14 cellular contexts compared by ENCODE assay signal in the genomic region with DNA sequence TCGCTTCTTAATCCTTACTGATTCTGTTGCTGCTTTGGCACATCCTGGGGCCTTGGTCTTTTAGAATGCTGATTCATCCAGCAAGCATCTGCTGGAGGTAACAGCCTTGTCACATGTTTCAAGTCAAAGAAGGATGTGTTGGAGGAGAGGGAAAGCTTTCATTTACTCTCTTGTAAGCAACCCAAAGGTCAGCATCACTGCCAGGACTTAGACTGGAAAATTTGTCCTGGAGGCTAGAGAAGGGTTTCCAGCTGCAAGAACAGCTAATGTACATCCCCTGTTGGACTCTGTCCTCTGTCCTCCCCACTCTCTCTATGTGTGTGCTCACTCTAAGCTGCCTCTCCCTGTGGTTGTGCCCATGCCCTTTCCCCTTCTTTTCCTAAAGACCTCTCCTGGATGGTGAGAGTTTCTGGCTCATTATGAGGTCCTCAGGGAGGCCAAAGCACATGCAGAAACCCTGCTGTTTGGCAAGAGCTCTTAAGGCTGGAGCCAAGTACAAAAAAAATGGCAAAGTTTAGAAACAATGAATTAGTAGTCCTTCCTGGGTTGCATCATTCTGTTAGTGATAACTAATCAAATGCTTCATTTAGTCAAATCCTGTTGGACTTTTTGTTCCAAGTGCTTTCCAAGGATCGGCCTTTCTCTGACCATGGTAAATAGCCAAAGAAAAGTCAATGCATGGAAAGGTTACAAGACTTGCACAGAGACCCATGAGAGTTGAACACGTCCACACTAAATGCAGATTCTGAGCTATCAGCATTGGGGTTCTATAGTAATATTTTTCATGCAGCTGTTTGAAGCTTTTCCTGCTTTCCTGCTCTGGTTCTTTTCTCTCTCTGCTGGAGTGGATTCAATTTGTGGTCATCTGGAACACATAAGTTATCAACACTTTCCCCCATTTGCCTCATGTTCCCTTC. TPM values are rescaled to one million over a fixed set of nuclear protein-coding genes. Genes with fewer than 3 reads are reported as not detected.
DNase-seq lines count a peak whose midpoint lies in the region; ATAC-seq and TF ChIP-seq lines count a peak whose summit lies in the region.
"Had no signal": no experiment of that assay in that cellular context is flagged by ENCODE, and none has a peak within 500 bp of the region (broad histone marks: within the 10 kb centered on the region; RNA-seq: fewer than 3 reads in every experiment).

No MANE protein-coding gene starts in this region.

- TF ChIP-seq CTCF in ascending aorta (IDR thresholded peaks at IDR 0.05): no peak
- no peak for TF ChIP-seq CTCF in sigmoid colon (IDR thresholded peaks at IDR 0.05)

- no peak overlapping the region for H3K4me3 ChIP-seq in ascending aorta
- no peak overlapping the region for H3K4me3 ChIP-seq in sigmoid colon
- H3K4me3 ChIP-seq: Peyer's patch, thyroid gland had no signal

- H3K4me1 ChIP-seq in ascending aorta: peaks cover 0 to 7% of the 10 kb centered on the region in 2 donors
- H3K4me1 ChIP-seq in sigmoid colon: peaks cover 0 to 27% (median 15%) of the 10 kb centered on the region in 4 donors
- H3K4me1 ChIP-seq: Peyer's patch, thyroid gland had no signal

- H3K4me1 Mint-ChIP-seq in stimulated activated memory B cell treated with anti-CD40 and anti-IgM and Interleukin-4, amounts not matched to agents 10 μg/mL and 1 μg/mL and 100 μg/mL, for 72 hours: no peaks in the 10 kb centered on the region

- H3K9me3 Mint-ChIP-seq in stimulated activated memory B cell treated with anti-CD40 and anti-IgM and Interleukin-4, amounts not matched to agents 10 μg/mL and 1 μg/mL and 100 μg/mL, for 72 hours: no peaks in the 10 kb centered on the region

- peak; percentile 84 to 86 for ATAC-seq in left cardiac atrium
- ATAC-seq in stimulated activated memory B cell treated with anti-CD40 and anti-IgM and Interleukin-4, amounts not matched to agents 10 μg/mL and 1 μg/mL and 100 μg/mL, for 72 hours: no peak
- ATAC-seq in GM19395 (IDR thresholded peaks at IDR 0.05; ENCODE audit: unreplicated experiment): no peak
- no peak for ATAC-seq in HG03159 (IDR thresholded peaks at IDR 0.05; ENCODE audit: unreplicated experiment)

- H3K27me3 ChIP-seq in ascending aorta (no peaks in the 10 kb centered on the region), sigmoid colon (no peaks in the 10 kb centered on the region)
- H3K27me3 ChIP-seq: Peyer's patch, thyroid gland had no signal

- no peak for TF ChIP-seq EP300 in sigmoid colon (IDR thresholded peaks at IDR 0.05)

- no peak for TF ChIP-seq POLR2A in sigmoid colon (IDR thresholded peaks at IDR 0.05)

- DNase-seq in ELR (ENCODE audit: low read depth) (peak; percentile 76), ascending aorta (ENCODE audit: low spot score in 2 of 2) (no peak), left cardiac atrium (no peak), sigmoid colon (peak; percentile 75)
- no peak for DNase-seq in activated CD4-positive, alpha-beta T cell treated with anti-CD3 and anti-CD28 coated beads for 1 hour
- DNase-seq: activated CD4-positive, alpha-beta T cell treated with anti-CD3 and anti-CD28 coated beads for 4 hours; DMS153; kidney glomerular epithelial cell; NCI-H1105; Peyer's patch had no signal

- H3K27ac ChIP-seq in ascending aorta (peak overlapping the region; percentile 42 to 59), sigmoid colon (peak overlapping the region; percentile 37 to 68 (median 60))
- H3K27ac ChIP-seq: thyroid gland had no signal

- H3K27me3 Mint-ChIP-seq in stimulated activated memory B cell treated with anti-CD40 and anti-IgM and Interleukin-4, amounts not matched to agents 10 μg/mL and 1 μg/mL and 100 μg/mL, for 72 hours: peaks cover 20% of the 10 kb centered on the region

- intact Hi-C loops in ascending aorta (cut with DNase I) (loop anchor here (5.0 kb wide), 1 partner anchor 93 kb away; a partner anchor contains a TSS), left cardiac atrium (cut with DNase I) (no loop called here), sigmoid colon (cut with DNase I) (no loop called here)

- H3K36me3 ChIP-seq in ascending aorta (no peaks in the 10 kb centered on the region), sigmoid colon (no peaks in the 10 kb centered on the region)
- H3K36me3 ChIP-seq: Peyer's patch, thyroid gland had no signal

- 51 to 83% methylated on average over 3 of the region's 3 CpGs for WGBS in sigmoid colon, 2 donors

- H3K4me3 Mint-ChIP-seq in stimulated activated memory B cell treated with anti-CD40 and anti-IgM and Interleukin-4, amounts not matched to agents 10 μg/mL and 1 μg/mL and 100 μg/mL, for 72 hours: no peak overlapping the region

- H3K36me3 Mint-ChIP-seq in stimulated activated memory B cell treated with anti-CD40 and anti-IgM and Interleukin-4, amounts not matched to agents 10 μg/mL and 1 μg/mL and 100 μg/mL, for 72 hours: no peaks in the 10 kb centered on the region

- no peaks in the 10 kb centered on the region for H3K9me3 ChIP-seq in ascending aorta
- H3K9me3 ChIP-seq in sigmoid colon: no peaks in the 10 kb centered on the region
- H3K9me3 ChIP-seq: Peyer's patch, thyroid gland had no signal

- H3K27ac Mint-ChIP-seq in stimulated activated memory B cell treated with anti-CD40 and anti-IgM and Interleukin-4, amounts not matched to agents 10 μg/mL and 1 μg/mL and 100 μg/mL, for 72 hours: no peak overlapping the region

RNA-seq across cellular contexts. Expression of a gene that starts 13.5 kb away (rescaled TPM):
- total RNA-seq in ascending aorta: 139 TPM
- total RNA-seq in left cardiac atrium: 100 to 1,000 TPM; 101 to 108 TPM
- 100 to 1,000 TPM; 134 to 169 (median 152) TPM for total RNA-seq in sigmoid colon
- 10 to 100 TPM; 12.0 to 48.7 (median 37.2) TPM for polyA plus RNA-seq in sigmoid colon

Comparison
In these comparisons a context has a peak if more than half of its experiments do, and no peak if none do; other contexts are left out.
1. DNase-seq: peak in ELR (single experiment) and sigmoid colon (single experiment); none in ascending aorta (0 of 2), left cardiac atrium (single experiment) and activated CD4-positive, alpha-beta T cell treated with anti-CD3 and anti-CD28 coated beads for 1 hour (single experiment).
2. ATAC-seq: peak in left cardiac atrium (2 of 2); none in stimulated activated memory B cell treated with anti-CD40 and anti-IgM and Interleukin-4, amounts not matched to agents 10 μg/mL and 1 μg/mL and 100 μg/mL, for 72 hours (single experiment), GM19395 (single experiment) and HG03159 (single experiment).